15 cellular contexts compared by ENCODE assay signal in genomic region chr14:23052182-23052623, GRCh38. TPM values are rescaled to one million over a fixed set of nuclear protein-coding genes. Genes with fewer than 3 reads are reported as not detected.
A peak's percentile ranks its signal among the peaks of the same experiment; 100 is the strongest.
DNase-seq lines count a peak whose midpoint lies in the region; ATAC-seq and TF ChIP-seq lines count a peak whose summit lies in the region.
"Had no signal": no experiment of that assay in that cellular context is flagged by ENCODE, and none has a peak within 500 bp of the region (broad histone marks: within the 10 kb centered on the region; RNA-seq: fewer than 3 reads in every experiment).

No MANE protein-coding gene starts in this region.

- H3K36me3 Mint-ChIP-seq in activated T-helper 2 cell treated with anti-CD3 and anti-CD28 coated beads, Interferon-gamma antibody, Interleukin-2, Interleukin-4, amounts not matched to agents 10 μg/mL and 5 μg/mL and 100 μg/mL, durations not matched to agents 14 hours and 24 hours and 36 hours (ENCODE audit: low read depth) = no peaks in the 10 kb centered on the region

- H3K36me3 ChIP-seq in hepatocyte (replicated peaks; ENCODE audit: insufficient read depth, low read depth) = no peaks in the 10 kb centered on the region
- H3K36me3 ChIP-seq: MG63 had no signal

- no peak for ATAC-seq in HG03039 (IDR thresholded peaks at IDR 0.05; ENCODE audit: unreplicated experiment)
- no peak for ATAC-seq in GM21526 (IDR thresholded peaks at IDR 0.05; ENCODE audit: low FRiP score, unreplicated experiment)

- no peak overlapping the region for H3K27ac Mint-ChIP-seq in activated T-helper 2 cell treated with anti-CD3 and anti-CD28 coated beads, Interferon-gamma antibody, Interleukin-2, Interleukin-4, amounts not matched to agents 10 μg/mL and 5 μg/mL and 100 μg/mL, durations not matched to agents 14 hours and 24 hours and 36 hours
- H3K27ac Mint-ChIP-seq: CD4-positive, alpha-beta T cell had no signal

- H3K4me3 ChIP-seq in hepatocyte = no peak overlapping the region
- H3K4me3 ChIP-seq: MG63, smooth muscle cell had no signal

- H3K9me3 Mint-ChIP-seq in activated T-helper 2 cell treated with anti-CD3 and anti-CD28 coated beads, Interferon-gamma antibody, Interleukin-2, Interleukin-4, amounts not matched to agents 10 μg/mL and 5 μg/mL and 100 μg/mL, durations not matched to agents 14 hours and 24 hours and 36 hours = no peaks in the 10 kb centered on the region
- H3K9me3 Mint-ChIP-seq: CD4-positive, alpha-beta T cell had no signal

- H3K27ac ChIP-seq in hepatocyte = no peak overlapping the region

- DNase-seq in D341Med (ENCODE audit: low spot score) (peak; percentile 81), amniotic epithelial cell (ENCODE audit: low read depth) (peak; percentile 71), hepatocyte (ENCODE audit: low spot score) (peak; percentile 28)
- DNase-seq in activated T-helper 2 cell treated with anti-CD3 and anti-CD28 coated beads, Interferon-gamma antibody, Interleukin-2, Interleukin-4, amounts not matched to agents 10 μg/mL and 5 μg/mL and 100 μg/mL, durations not matched to agents 14 hours and 24 hours and 36 hours (ENCODE audit: low spot score) = no peak
- DNase-seq: activated CD4-positive, CD25-positive, alpha-beta regulatory T cell; activated effector memory CD4-positive, alpha-beta T cell treated with anti-CD3 and anti-CD28 coated beads, Interleukin-2, amount 50 U/mL, for 16 hours; CD4-positive, alpha-beta T cell; hypothalamus; MG63; NCI-H446 treated with DMSO at 0.1 percent for 48 hours; SHP77 treated with DMSO at 0.1 percent for 48 hours; stimulated activated CD8-positive, alpha-beta memory T cell treated with anti-CD3 and anti-CD28 coated beads, Interleukin-4, amount 100 ng/mL, for 48 hours had no signal

- no peak overlapping the region for H2AFZ ChIP-seq in hepatocyte

- H3K4me1 ChIP-seq in hepatocyte (ENCODE audit: insufficient read depth) = peaks cover 12% of the 10 kb centered on the region

- H4K20me1 ChIP-seq in hepatocyte (ENCODE audit: insufficient read depth, poor library complexity, severe bottlenecking) = no peaks in the 10 kb centered on the region

- no peaks in the 10 kb centered on the region for H3K9me2 ChIP-seq in hepatocyte (replicated peaks; ENCODE audit: insufficient read depth)

- WGBS in hepatocyte (ENCODE audit: low lambda C conversion rate, missing lambda C conversion rate) = 85% methylated on average over 14 of the region's 14 CpGs

- H3K4me2 ChIP-seq in hepatocyte = no peak overlapping the region
- H3K4me2 ChIP-seq: smooth muscle cell had no signal

- no peaks in the 10 kb centered on the region for H3K79me2 ChIP-seq in hepatocyte

- peaks cover 8% of the 10 kb centered on the region for H3K27me3 Mint-ChIP-seq in activated T-helper 2 cell treated with anti-CD3 and anti-CD28 coated beads, Interferon-gamma antibody, Interleukin-2, Interleukin-4, amounts not matched to agents 10 μg/mL and 5 μg/mL and 100 μg/mL, durations not matched to agents 14 hours and 24 hours and 36 hours (ENCODE audit: low read depth)
- H3K27me3 Mint-ChIP-seq: CD4-positive, alpha-beta T cell had no signal

- intact Hi-C loops in activated T-helper 2 cell treated with anti-CD3 and anti-CD28 coated beads, Interferon-gamma antibody, Interleukin-2, Interleukin-4, amounts not matched to agents 10 μg/mL and 5 μg/mL and 100 μg/mL, durations not matched to agents 14 hours and 24 hours and 36 hours (cut with micrococcal nuclease) = no loop called here

- no peaks in the 10 kb centered on the region for H3K9me3 ChIP-seq in hepatocyte (ENCODE audit: low read depth)
- H3K9me3 ChIP-seq: MG63 had no signal

- no peak overlapping the region for H3K4me3 Mint-ChIP-seq in activated T-helper 2 cell treated with anti-CD3 and anti-CD28 coated beads, Interferon-gamma antibody, Interleukin-2, Interleukin-4, amounts not matched to agents 10 μg/mL and 5 μg/mL and 100 μg/mL, durations not matched to agents 14 hours and 24 hours and 36 hours (ENCODE audit: low read depth)
- H3K4me3 Mint-ChIP-seq: CD4-positive, alpha-beta T cell had no signal

- H3K27me3 ChIP-seq in hepatocyte = no peaks in the 10 kb centered on the region
- H3K27me3 ChIP-seq: MG63 had no signal

- no peak for TF ChIP-seq CTCF in hepatocyte (IDR thresholded peaks at IDR 0.05; ENCODE audit: poor library complexity)

- peaks cover 11% of the 10 kb centered on the region for H3K4me1 Mint-ChIP-seq in activated T-helper 2 cell treated with anti-CD3 and anti-CD28 coated beads, Interferon-gamma antibody, Interleukin-2, Interleukin-4, amounts not matched to agents 10 μg/mL and 5 μg/mL and 100 μg/mL, durations not matched to agents 14 hours and 24 hours and 36 hours (ENCODE audit: low read depth)

RNA-seq across cellular contexts. Expression of gene CDH24, which starts 5.1 kb away (rescaled TPM):
- 6.7 and 6.9 TPM in 2 replicates for total RNA-seq in hepatocyte
- 18.0 and 19.8 TPM in 2 replicates for polyA plus RNA-seq in hepatocyte
- total RNA-seq in activated T-helper 2 cell treated with anti-CD3 and anti-CD28 coated beads, Interferon-gamma antibody, Interleukin-2, Interleukin-4, amounts not matched to agents 10 μg/mL and 5 μg/mL and 100 μg/mL, durations not matched to agents 14 hours and 24 hours and 36 hours = 1.4 and 2.1 TPM in 2 replicates

RNA-seq across cellular contexts. Expression of gene PSMB11, which starts 10.2 kb away (rescaled TPM):
- not detected in 2 replicates for total RNA-seq in hepatocyte
- polyA plus RNA-seq in hepatocyte = not detected in 2 replicates
- not detected in 2 replicates for total RNA-seq in activated T-helper 2 cell treated with anti-CD3 and anti-CD28 coated beads, Interferon-gamma antibody, Interleukin-2, Interleukin-4, amounts not matched to agents 10 μg/mL and 5 μg/mL and 100 μg/mL, durations not matched to agents 14 hours and 24 hours and 36 hours
- total RNA-seq: smooth muscle cell had no signal
- polyA plus RNA-seq: smooth muscle cell had no signal

RNA-seq across cellular contexts. Expression of gene PSMB5, which starts 17.5 kb away (rescaled TPM):
- 171 and 190 TPM in 2 replicates for total RNA-seq in hepatocyte
- 299 and 319 TPM in 2 replicates for polyA plus RNA-seq in hepatocyte
- total RNA-seq in activated T-helper 2 cell treated with anti-CD3 and anti-CD28 coated beads, Interferon-gamma antibody, Interleukin-2, Interleukin-4, amounts not matched to agents 10 μg/mL and 5 μg/mL and 100 μg/mL, durations not matched to agents 14 hours and 24 hours and 36 hours = 124 and 134 TPM in 2 replicates

RNA-seq across cellular contexts. Expression of gene C14orf93, which starts 42.3 kb away (rescaled TPM):
- 7.8 and 8.8 TPM in 2 replicates for total RNA-seq in hepatocyte
- 5.7 and 6.5 TPM in 2 replicates for polyA plus RNA-seq in hepatocyte
- 9.1 and 9.2 TPM in 2 replicates for total RNA-seq in activated T-helper 2 cell treated with anti-CD3 and anti-CD28 coated beads, Interferon-gamma antibody, Interleukin-2, Interleukin-4, amounts not matched to agents 10 μg/mL and 5 μg/mL and 100 μg/mL, durations not matched to agents 14 hours and 24 hours and 36 hours

RNA-seq across cellular contexts. Expression of gene ACIN1, which starts 42.7 kb away (rescaled TPM):
- total RNA-seq in hepatocyte = 97.5 and 108 TPM in 2 replicates
- 44.3 and 49.2 TPM in 2 replicates for polyA plus RNA-seq in hepatocyte
- 209 and 213 TPM in 2 replicates for total RNA-seq in activated T-helper 2 cell treated with anti-CD3 and anti-CD28 coated beads, Interferon-gamma antibody, Interleukin-2, Interleukin-4, amounts not matched to agents 10 μg/mL and 5 μg/mL and 100 μg/mL, durations not matched to agents 14 hours and 24 hours and 36 hours
